21 cellular contexts compared by ENCODE assay signal in genomic region chr15:97126556-97127233, GRCh38.
A peak's percentile ranks its signal among the peaks of the same experiment; 100 is the strongest.
DNase-seq lines count a peak whose midpoint lies in the region; ATAC-seq and TF ChIP-seq lines count a peak whose summit lies in the region.
"Had no signal": no experiment of that assay in that cellular context is flagged by ENCODE, and none has a peak within 500 bp of the region (broad histone marks: within the 10 kb centered on the region; RNA-seq: fewer than 3 reads in every experiment).

No MANE protein-coding gene starts in this region.

- 70 to 86% methylated on average over 3 to 4 of the region's 4 CpGs for WGBS in endodermal cell (ENCODE audit: insufficient coverage in 1 of 2, insufficient read length in 1 of 2), 2 experiments

- ATAC-seq in PC-3 = no peak
- no peak for ATAC-seq in HG03045 (IDR thresholded peaks at IDR 0.05; ENCODE audit: unreplicated experiment)
- ATAC-seq in HG02678 (IDR thresholded peaks at IDR 0.05; ENCODE audit: unreplicated experiment) = no peak
- ATAC-seq: activated CD4-positive, alpha-beta T cell treated with anti-CD3 and anti-CD28 coated beads for 36 hours; effector memory CD8-positive, alpha-beta T cell; left lung; mucosa of descending colon had no signal

- no TSS peak for BruUV-seq in PC-3 (replicated peaks; lab: Mats Ljungman, UMichigan)

- no peaks in the 10 kb centered on the region for H3K9me3 Mint-ChIP-seq in endodermal cell

- H3K4me3 ChIP-seq in H7 (ENCODE audit: insufficient read depth, low read depth, low read length) = no peak overlapping the region
- no peak overlapping the region for H3K4me3 ChIP-seq in PC-3 (ENCODE audit: low read length)
- H3K4me3 ChIP-seq in endodermal cell (ENCODE audit: low read length) = no peak overlapping the region
- H3K4me3 ChIP-seq: left lung, mucosa of descending colon, spleen, tibial artery had no signal

- H3K27ac Mint-ChIP-seq in endodermal cell = no peak overlapping the region
- H3K27ac Mint-ChIP-seq: activated CD4-positive, alpha-beta T cell treated with anti-CD3 and anti-CD28 coated beads for 36 hours; activated naive CD4-positive, alpha-beta T cell treated with anti-CD3 and anti-CD28 coated beads, Interleukin-2, amount 50 U/mL, for 24 hours; effector memory CD8-positive, alpha-beta T cell; stimulated activated naive CD8-positive, alpha-beta T cell treated with anti-CD3 and anti-CD28 coated beads, Interleukin-15, Interleukin-2, amounts not matched to agents 100 ng/mL and 50 ng/mL, for 24 hours had no signal

- TF ChIP-seq CTCF in PC-3 (conservative IDR thresholded peaks at IDR 0.05; ENCODE audit: low read depth, low read length) (no peak), endodermal cell (conservative IDR thresholded peaks at IDR 0.05) (peak; percentile 63)

- H3K27me3 Mint-ChIP-seq in endodermal cell (ENCODE audit: insufficient read depth) = no peaks in the 10 kb centered on the region
- H3K27me3 Mint-ChIP-seq: activated CD4-positive, alpha-beta T cell treated with anti-CD3 and anti-CD28 coated beads for 36 hours; effector memory CD8-positive, alpha-beta T cell; stimulated activated naive CD8-positive, alpha-beta T cell treated with anti-CD3 and anti-CD28 coated beads, Interleukin-15, Interleukin-2, amounts not matched to agents 100 ng/mL and 50 ng/mL, for 24 hours had no signal

- H3K9ac ChIP-seq in PC-3 (ENCODE audit: low read length) = no peak overlapping the region
- no peak overlapping the region for H3K9ac ChIP-seq in endodermal cell (ENCODE audit: extremely low read depth, low read length, poor library complexity, severe bottlenecking)

- peaks cover 2% of the 10 kb centered on the region for H3K4me1 Mint-ChIP-seq in endodermal cell
- H3K4me1 Mint-ChIP-seq: activated CD4-positive, alpha-beta T cell treated with anti-CD3 and anti-CD28 coated beads for 36 hours; activated naive CD4-positive, alpha-beta T cell treated with anti-CD3 and anti-CD28 coated beads, Interleukin-2, amount 50 U/mL, for 24 hours had no signal

- no peak overlapping the region for H2AFZ ChIP-seq in PC-3 (ENCODE audit: low read length)

- DNase-seq in H7 (peak; percentile 9), PC-3 (peak; percentile 8), endodermal cell (peak; percentile 57), renal cortical epithelial cell (ENCODE audit: low read depth) (peak; percentile 11), DMS 273 (lab: John Stamatoyannopoulos, UW; ENCODE audit: unreplicated experiment) (no peak)
- DNase-seq: activated CD4-positive, alpha-beta T cell treated with anti-CD3 and anti-CD28 coated beads for 36 hours; effector memory CD8-positive, alpha-beta T cell; glutamatergic neuron; KG1; left lung; mucosa of descending colon; NCI-H2029 treated with DMSO at 0.1 percent for 48 hours; NCI-H524; SHP77; spleen; stimulated activated CD4-positive, alpha-beta T cell treated with anti-CD3 and anti-CD28 coated beads, Interleukin-4, amount 100 ng/mL, for 24 hours; tibial artery had no signal

- CTCF ChIA-PET in PC-3 (lab: Charles Lee) = no interaction called here

- H3K36me3 ChIP-seq in H7 (replicated peaks; ENCODE audit: control insufficient read depth, insufficient read depth, low read length) = no peaks in the 10 kb centered on the region
- H3K36me3 ChIP-seq in PC-3 (ENCODE audit: low read depth, low read length) = no peaks in the 10 kb centered on the region
- no peaks in the 10 kb centered on the region for H3K36me3 ChIP-seq in endodermal cell (ENCODE audit: control insufficient read depth, insufficient read depth, low read length)
- H3K36me3 ChIP-seq: left lung, spleen, tibial artery had no signal

- H3K4me3 Mint-ChIP-seq in endodermal cell = no peak overlapping the region
- H3K4me3 Mint-ChIP-seq: activated CD4-positive, alpha-beta T cell treated with anti-CD3 and anti-CD28 coated beads for 36 hours; activated naive CD4-positive, alpha-beta T cell treated with anti-CD3 and anti-CD28 coated beads, Interleukin-2, amount 50 U/mL, for 24 hours; effector memory CD8-positive, alpha-beta T cell; stimulated activated naive CD8-positive, alpha-beta T cell treated with anti-CD3 and anti-CD28 coated beads, Interleukin-15, Interleukin-2, amounts not matched to agents 100 ng/mL and 50 ng/mL, for 24 hours had no signal

- H3K27ac ChIP-seq in PC-3 (ENCODE audit: low read length) = no peak overlapping the region
- no peak overlapping the region for H3K27ac ChIP-seq in endodermal cell (ENCODE audit: low read depth, low read length)
- H3K27ac ChIP-seq: left lung, spleen, tibial artery had no signal

- H3K9me2 ChIP-seq in PC-3 (replicated peaks; ENCODE audit: low read length) = no peaks in the 10 kb centered on the region

- POLR2A ChIA-PET in PC-3 (lab: Charles Lee; ENCODE audit: unreplicated experiment) = no interaction called here

- H3F3A ChIP-seq in PC-3 (ENCODE audit: low read length, unreplicated experiment) = no peaks in the 10 kb centered on the region

- H3K79me2 ChIP-seq in PC-3 (ENCODE audit: low read length) = no peaks in the 10 kb centered on the region

- no peaks in the 10 kb centered on the region for H3K36me3 Mint-ChIP-seq in endodermal cell (ENCODE audit: low read depth)
- H3K36me3 Mint-ChIP-seq: activated naive CD4-positive, alpha-beta T cell treated with anti-CD3 and anti-CD28 coated beads, Interleukin-2, amount 50 U/mL, for 24 hours had no signal

- H3K27me3 ChIP-seq in H7 (ENCODE audit: control insufficient read depth, insufficient read depth, low read length) (no peaks in the 10 kb centered on the region), PC-3 (ENCODE audit: low read length) (no peaks in the 10 kb centered on the region), endodermal cell (ENCODE audit: control insufficient read depth, insufficient read depth, low read length, poor library complexity, severe bottlenecking) (no peaks in the 10 kb centered on the region)
- H3K27me3 ChIP-seq: left lung, spleen, tibial artery had no signal

- no peaks in the 10 kb centered on the region for H4K20me1 ChIP-seq in PC-3 (ENCODE audit: low read length)

- intact Hi-C loops in PC-3 (cut with micrococcal nuclease) = no loop called here

- no peak overlapping the region for H3K4me2 ChIP-seq in PC-3 (ENCODE audit: low read length)

- H3K4me1 ChIP-seq in PC-3 (ENCODE audit: insufficient read depth, low read length) (no peaks in the 10 kb centered on the region), endodermal cell (ENCODE audit: control insufficient read depth, insufficient read depth, low read length) (no peaks in the 10 kb centered on the region)
- H3K4me1 ChIP-seq: left lung, spleen, tibial artery had no signal

- H3K9me3 ChIP-seq in PC-3 (ENCODE audit: low read length) (no peaks in the 10 kb centered on the region), endodermal cell (ENCODE audit: control insufficient read depth, low read length) (no peaks in the 10 kb centered on the region)
- H3K9me3 ChIP-seq: left lung had no signal
